ENCODE assay signal across 24 cellular contexts in genomic region chr2:169027240-169027639, GRCh38. TPM values are rescaled to one million over a fixed set of nuclear protein-coding genes. Genes with fewer than 3 reads are reported as not detected.
"Had no signal": no experiment of that assay in that cellular context is flagged by ENCODE, and none has a peak within 500 bp of the region (broad histone marks: within the 10 kb centered on the region; RNA-seq: fewer than 3 reads in every experiment).

No MANE protein-coding gene starts in this region.

- H3K27me3 ChIP-seq: MG63 had no signal

- ATAC-seq: Panc1, PC-3 had no signal

- H3K36me3 ChIP-seq: MG63 had no signal

- H3K4me3 ChIP-seq: MG63 had no signal

- DNase-seq: Karpas-422, KG1, MG63, NCI-H1092, NCI-H1105 treated with DMSO at 0.1 percent for 48 hours, NCI-H1417 treated with DMSO at 0.1 percent for 48 hours, NCI-H146, NCI-H1694 treated with DMSO at 0.1 percent for 48 hours, NCI-H1930, NCI-H2081, NCI-H2107, NCI-H226, NCI-H446, NCI-H510A, NCI-H524 treated with DMSO at 0.1 percent for 48 hours, NCI-H69, NCI-H774, PC-3, SHP77, SK-N-SH, SW 1271 had no signal

RNA-seq across cellular contexts. Expression of gene ABCB11, which starts 3.9 kb away (rescaled TPM):
- total RNA-seq: HT1080 had no signal

RNA-seq across cellular contexts. Expression of gene DHRS9, which starts 42.1 kb away (rescaled TPM):
- total RNA-seq: SK-MEL-5 had no signal
